8 cellular contexts compared by ENCODE assay signal in the genomic region with DNA sequence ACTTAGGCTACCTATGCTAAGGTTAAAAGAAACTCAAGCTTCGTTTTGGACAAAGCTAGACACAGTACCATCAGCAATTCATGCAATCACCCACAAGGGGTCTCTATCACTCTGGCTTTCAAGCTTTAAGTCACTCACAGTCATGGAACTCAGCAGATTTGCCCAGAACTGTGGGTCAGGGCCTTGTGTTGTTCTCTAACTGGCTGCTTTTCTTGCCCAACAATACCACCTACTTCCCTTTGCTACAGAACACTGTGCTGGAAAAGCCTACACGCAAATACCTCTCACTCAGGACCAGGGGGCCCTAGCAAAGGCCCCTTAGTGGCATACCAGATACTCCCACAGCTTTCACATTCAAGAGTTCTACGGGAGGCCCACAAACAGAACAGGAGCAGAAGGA. TPM values are rescaled to one million over a fixed set of nuclear protein-coding genes. Genes with fewer than 3 reads are reported as not detected.
DNase-seq lines count a peak whose midpoint lies in the region; ATAC-seq and TF ChIP-seq lines count a peak whose summit lies in the region.

No MANE protein-coding gene starts in this region.

- no peak overlapping the region for H3K4me3 ChIP-seq in OCI-LY7 (ENCODE audit: low read depth, low read length, poor library complexity, severe bottlenecking)
- H3K4me3 ChIP-seq in neuronal stem cell (ENCODE audit: low read length in 2 of 2), result no peak overlapping the region

- ATAC-seq in GM21360 (IDR thresholded peaks at IDR 0.05; ENCODE audit: unreplicated experiment) (peak; percentile 84), HG02981 (IDR thresholded peaks at IDR 0.05; ENCODE audit: unreplicated experiment) (no peak)

- H2BK5ac ChIP-seq in neuronal stem cell (ENCODE audit: low read length), result no peak overlapping the region

- no peaks in the 10 kb centered on the region for H3K27me3 ChIP-seq in neuronal stem cell (ENCODE audit: control insufficient read depth in 3 of 3, insufficient read depth in 3 of 3, low read depth in 1 of 3, low read length in 3 of 3)

- no peaks in the 10 kb centered on the region for H4K20me1 ChIP-seq in OCI-LY7 (ENCODE audit: insufficient read depth, low read length)

- H3K4me1 ChIP-seq in OCI-LY7 (ENCODE audit: insufficient read depth, low read length, poor library complexity, severe bottlenecking), result peaks cover 27% of the 10 kb centered on the region
- H3K4me1 ChIP-seq in neuronal stem cell (ENCODE audit: control insufficient read depth in 2 of 2, insufficient read depth in 1 of 2, low read depth in 1 of 2, low read length in 2 of 2), result peaks cover 0 to 1% of the 10 kb centered on the region in 2 donors

- no peak overlapping the region for H4K91ac ChIP-seq in neuronal stem cell (ENCODE audit: low read depth, low read length, poor library complexity)

- CTCF ChIA-PET in OCI-LY7 (lab: Charles Lee; ENCODE audit: unreplicated experiment), result interaction anchor here (1.0 to 2.5 kb wide), 3 partner anchors 24 to 42 kb away, joined by 3 to 26 read pairs (median 10); a partner anchor contains a TSS
- CTCF ChIA-PET in activated naive CD4-positive, alpha-beta T cell treated with anti-CD3 and anti-CD28 coated beads for 36 hours (lab: Charles Lee), result interaction anchor here (0.6 to 15.2 kb wide), 22 partner anchors 8 to 114 kb away, joined by 3 to 292 read pairs (median 5); a partner anchor contains a TSS

- no peak overlapping the region for H3K18ac ChIP-seq in neuronal stem cell (ENCODE audit: low read length)

- H3K9me3 Mint-ChIP-seq in activated naive CD4-positive, alpha-beta T cell treated with anti-CD3 and anti-CD28 coated beads for 36 hours, result peaks cover 3% of the 10 kb centered on the region

- peaks cover 25% of the 10 kb centered on the region for H3K79me2 ChIP-seq in OCI-LY7 (ENCODE audit: insufficient read depth, low read depth, low read length)

- H3K4ac ChIP-seq in neuronal stem cell (ENCODE audit: low read length), result no peak overlapping the region

- no peaks in the 10 kb centered on the region for H3K9me2 ChIP-seq in OCI-LY7 (ENCODE audit: insufficient read depth, low read length)

- H3K36me3 ChIP-seq in OCI-LY7 (ENCODE audit: insufficient read depth, low read length) (peaks cover 88% of the 10 kb centered on the region), neuronal stem cell (replicated peaks in 1 of 2; ENCODE audit: control insufficient read depth in 2 of 2, insufficient read depth in 2 of 2, low read length in 2 of 2) (peaks cover 24 to 96% of the 10 kb centered on the region in 2 donors)

- H3K4me1 Mint-ChIP-seq in activated naive CD4-positive, alpha-beta T cell treated with anti-CD3 and anti-CD28 coated beads for 36 hours (ENCODE audit: low read depth), result peaks cover 71% of the 10 kb centered on the region

- H2BK15ac ChIP-seq in neuronal stem cell (ENCODE audit: low read length), result no peak overlapping the region

- intact Hi-C loops in OCI-LY7 (cut with micrococcal nuclease; ENCODE audit: unreplicated experiment), result loop anchor here (1.0 to 5.0 kb wide), 4 partner anchors 24 to 113 kb away; no protein-coding TSS in a partner anchor
- intact Hi-C loops in activated naive CD4-positive, alpha-beta T cell treated with anti-CD3 and anti-CD28 coated beads for 36 hours (cut with micrococcal nuclease), result loop anchor here (1.0 to 5.0 kb wide), 6 partner anchors 9 to 173 kb away; a partner anchor contains a TSS

- H2AFZ ChIP-seq in OCI-LY7 (ENCODE audit: low read length) (no peak overlapping the region), neuronal stem cell (ENCODE audit: low read length) (peak overlapping the region; percentile 31)

- BruUV-seq in OCI-LY7 (replicated peaks; lab: Mats Ljungman, UMichigan), result no TSS peak

- H3K23ac ChIP-seq in neuronal stem cell (ENCODE audit: low read depth, low read length, poor library complexity), result no peak overlapping the region

- WGBS in neuronal stem cell (ENCODE audit: extremely low coverage in 2 of 2, insufficient read length in 2 of 2, insufficient replicate concordance in 1 of 2), 2 donors, result no CpG with 5 or more reads among the region's 3 CpGs

- H3K27me3 Mint-ChIP-seq in activated naive CD4-positive, alpha-beta T cell treated with anti-CD3 and anti-CD28 coated beads for 36 hours (ENCODE audit: low read depth), result no peaks in the 10 kb centered on the region

- peak; percentile 45 for DNase-seq in DMS153 (lab: John Stamatoyannopoulos, UW)
- peak; percentile 87 for DNase-seq in HT-29 (ENCODE audit: low spot score)
- DNase-seq in OCI-LY7 (ENCODE audit: low spot score), result peak; percentile 82
- peak; percentile 76 for DNase-seq in activated naive CD4-positive, alpha-beta T cell treated with anti-CD3 and anti-CD28 coated beads for 36 hours
- DNase-seq in foreskin melanocyte, result peak; percentile 76
- peak; percentile 72 for DNase-seq in neuronal stem cell (ENCODE audit: low spot score)

- H4K8ac ChIP-seq in neuronal stem cell (ENCODE audit: low read depth, low read length), result no peak overlapping the region

- no peak overlapping the region for H2BK120ac ChIP-seq in neuronal stem cell (ENCODE audit: low read depth, low read length)

- H3K36me3 Mint-ChIP-seq in activated naive CD4-positive, alpha-beta T cell treated with anti-CD3 and anti-CD28 coated beads for 36 hours (ENCODE audit: low read depth), result peaks cover 64% of the 10 kb centered on the region

- no peak overlapping the region for H2BK12ac ChIP-seq in neuronal stem cell (ENCODE audit: low read length)

- peaks cover 2% of the 10 kb centered on the region for H3K79me1 ChIP-seq in neuronal stem cell (ENCODE audit: low read depth, low read length)

- H3K4me2 ChIP-seq in OCI-LY7 (ENCODE audit: low read length) (no peak overlapping the region; the same call in 1 of the 2 replicates), neuronal stem cell (ENCODE audit: insufficient read depth, low read length, poor library complexity, severe bottlenecking) (no peak overlapping the region)

- POLR2A ChIA-PET in OCI-LY7 (lab: Charles Lee), result interaction anchor here (0.9 to 6.1 kb wide), 4 partner anchors 8 to 41 kb away, joined by 3 to 45 read pairs (median 4); a partner anchor contains a TSS

- H3K27ac ChIP-seq in OCI-LY7 (ENCODE audit: low read depth, low read length, poor library complexity, severe bottlenecking) (peak overlapping the region; percentile 30), neuronal stem cell (replicated peaks; ENCODE audit: low read length) (peak overlapping the region; percentile 51)

- H2AK5ac ChIP-seq in neuronal stem cell (ENCODE audit: low read depth, low read length), result no peak overlapping the region

- no peak overlapping the region for H3K14ac ChIP-seq in neuronal stem cell (ENCODE audit: low read length)

- peak overlapping the region; percentile 93 for H3K27ac Mint-ChIP-seq in activated naive CD4-positive, alpha-beta T cell treated with anti-CD3 and anti-CD28 coated beads for 36 hours

- no peak overlapping the region for H3K9ac ChIP-seq in neuronal stem cell (ENCODE audit: low read depth, low read length, poor library complexity)

- peak; percentile 94 for TF ChIP-seq CTCF in OCI-LY7 (conservative IDR thresholded peaks at IDR 0.05; ENCODE audit: low read length)

- H3K9me3 ChIP-seq in OCI-LY7 (ENCODE audit: low read length), result peaks cover 4% of the 10 kb centered on the region; the same call in 1 of the 2 replicates
- no peaks in the 10 kb centered on the region for H3K9me3 ChIP-seq in neuronal stem cell (replicated peaks in 1 of 2; ENCODE audit: control insufficient read depth in 2 of 2, insufficient read depth in 1 of 2, low read depth in 1 of 2, low read length in 2 of 2)

- peak overlapping the region; percentile 23 for H3K4me3 Mint-ChIP-seq in activated naive CD4-positive, alpha-beta T cell treated with anti-CD3 and anti-CD28 coated beads for 36 hours

RNA-seq across cellular contexts. Expression of a gene that starts 9.1 kb away (rescaled TPM):
- 12.5 and 13.6 TPM in 2 replicates for total RNA-seq in HT-29 (2014; rRNA removed; shearing (Covaris generic))
- 39.8 and 45.7 TPM in 2 replicates for total RNA-seq in OCI-LY7 (2014; rRNA removed; shearing (Covaris generic))
- total RNA-seq in OCI-LY7 (2022), result 85.2 and 86.3 TPM in 2 replicates
- total RNA-seq in activated naive CD4-positive, alpha-beta T cell treated with anti-CD3 and anti-CD28 coated beads for 36 hours, result 10 to 100 TPM; 71.3 to 72.2 TPM
- polyA plus RNA-seq in neuronal stem cell (2013, experiment 1 of 2), result 31.6 TPM
- polyA plus RNA-seq in neuronal stem cell (2013, experiment 2 of 2), result 33.0 TPM

RNA-seq across cellular contexts. Expression of a gene that starts 19.4 kb away (rescaled TPM):
- 17.8 and 19.3 TPM in 2 replicates for total RNA-seq in HT-29 (2014; rRNA removed; shearing (Covaris generic))
- 8.5 and 9.6 TPM in 2 replicates for total RNA-seq in OCI-LY7 (2014; rRNA removed; shearing (Covaris generic))
- total RNA-seq in OCI-LY7 (2022), result 4.7 and 6.8 TPM in 2 replicates
- 10 to 100 TPM; 18.4 to 19.1 TPM for total RNA-seq in activated naive CD4-positive, alpha-beta T cell treated with anti-CD3 and anti-CD28 coated beads for 36 hours
- polyA plus RNA-seq in neuronal stem cell (2013, experiment 1 of 2), result 51.0 TPM
- 47.9 TPM for polyA plus RNA-seq in neuronal stem cell (2013, experiment 2 of 2)

RNA-seq across cellular contexts. Expression of a gene that starts 19.6 kb away (rescaled TPM):
- 0.76 and 1.8 TPM in 2 replicates for total RNA-seq in HT-29 (2014; rRNA removed; shearing (Covaris generic))
- 0.05 and 0.47 TPM in 2 replicates for total RNA-seq in OCI-LY7 (2014; rRNA removed; shearing (Covaris generic))
- 0.19 and 0.79 TPM in 2 replicates for total RNA-seq in OCI-LY7 (2022)
- total RNA-seq in activated naive CD4-positive, alpha-beta T cell treated with anti-CD3 and anti-CD28 coated beads for 36 hours, result 1 to 10 TPM; 1.4 to 1.5 TPM
- 0.04 TPM for polyA plus RNA-seq in neuronal stem cell (2013, experiment 1 of 2)
- polyA plus RNA-seq in neuronal stem cell (2013, experiment 2 of 2), result 0.01 TPM

RNA-seq across cellular contexts. Expression of a gene that starts 41.6 kb away (rescaled TPM):
- total RNA-seq in HT-29 (2014; rRNA removed; shearing (Covaris generic)), result 114 and 125 TPM in 2 replicates
- 72.3 and 73.6 TPM in 2 replicates for total RNA-seq in OCI-LY7 (2014; rRNA removed; shearing (Covaris generic))
- total RNA-seq in OCI-LY7 (2022), result 118 and 128 TPM in 2 replicates
- 100 to 1,000 TPM; 188 to 193 TPM for total RNA-seq in activated naive CD4-positive, alpha-beta T cell treated with anti-CD3 and anti-CD28 coated beads for 36 hours
- 9.9 TPM for polyA plus RNA-seq in neuronal stem cell (2013, experiment 1 of 2)
- 8.0 TPM for polyA plus RNA-seq in neuronal stem cell (2013, experiment 2 of 2)

RNA-seq across cellular contexts. Expression of a gene that starts 53.2 kb away (rescaled TPM):
- not detected in 2 replicates for total RNA-seq in HT-29 (2014; rRNA removed; shearing (Covaris generic))
- total RNA-seq in OCI-LY7 (2014; rRNA removed; shearing (Covaris generic)), result not detected in 2 replicates
- total RNA-seq in OCI-LY7 (2022), result not detected in 2 replicates
- total RNA-seq in activated naive CD4-positive, alpha-beta T cell treated with anti-CD3 and anti-CD28 coated beads for 36 hours, result under 1 TPM in 1 of 2 experiments, not detected in 1; 0.48 TPM
- 16.3 TPM for polyA plus RNA-seq in neuronal stem cell (2013, experiment 1 of 2)
- polyA plus RNA-seq in neuronal stem cell (2013, experiment 2 of 2), result 16.4 TPM
